Comparison of ENCODE assay signal across 17 cellular contexts in the genomic region with DNA sequence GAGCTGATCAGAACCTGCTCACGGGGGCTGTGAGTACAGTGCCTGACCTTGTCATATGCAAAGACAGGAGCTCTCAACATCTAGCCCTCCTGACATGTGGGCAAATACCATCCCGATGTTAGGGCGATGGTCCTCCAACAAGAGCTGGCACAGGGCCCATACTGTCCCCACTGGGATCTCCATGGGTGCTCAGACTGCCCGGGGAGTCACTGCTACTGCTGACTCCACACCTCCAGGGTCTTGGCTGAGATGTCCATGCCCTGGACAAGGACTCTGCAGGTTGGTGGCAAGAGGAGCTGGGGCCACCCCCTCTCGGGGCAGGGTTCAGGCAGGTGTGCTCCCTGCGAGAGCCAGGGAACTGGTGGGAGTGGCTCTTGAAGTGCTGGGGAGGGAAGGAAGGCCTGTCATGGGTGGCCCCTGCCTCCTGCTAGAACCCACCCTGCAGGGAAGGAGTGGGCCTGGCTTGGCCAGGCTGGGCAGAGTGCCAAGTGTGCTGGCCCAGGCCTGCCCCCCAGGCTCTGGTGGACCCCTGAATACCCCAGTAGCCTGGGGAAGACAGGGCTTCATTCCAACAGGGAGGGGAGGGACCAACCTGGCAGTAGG. TPM values are rescaled to one million over a fixed set of nuclear protein-coding genes. Genes with fewer than 3 reads are reported as not detected.
DNase-seq lines count a peak whose midpoint lies in the region; ATAC-seq, FAIRE-seq and TF ChIP-seq lines count a peak whose summit lies in the region.
"Had no signal": no experiment of that assay in that cellular context is flagged by ENCODE, and none has a peak within 500 bp of the region (broad histone marks: within the 10 kb centered on the region; RNA-seq: fewer than 3 reads in every experiment).

No MANE protein-coding gene starts in this region.

- intact Hi-C loops in right cardiac atrium (cut with DNase I) (no loop called here), sigmoid colon (cut with DNase I) (no loop called here)

- CTCF ChIA-PET in activated CD8-positive, alpha-beta memory T cell treated with anti-CD3 and anti-CD28 coated beads, Interleukin-2, amount 10 ng/mL, durations not matched to agents 7 days and 5 days (lab: Charles Lee) = interaction anchor here (0.9 to 1.5 kb wide), 2 partner anchors 79 to 124 kb away, joined by 3 read pairs; a partner anchor contains a TSS

- no peaks in the 10 kb centered on the region for H3K9me3 Mint-ChIP-seq in chondrocyte (ENCODE audit: low read depth)
- no peaks in the 10 kb centered on the region for H3K9me3 Mint-ChIP-seq in activated CD8-positive, alpha-beta memory T cell treated with anti-CD3 and anti-CD28 coated beads, Interleukin-2, amount 10 ng/mL, durations not matched to agents 7 days and 5 days (ENCODE audit: low read depth)
- H3K9me3 Mint-ChIP-seq: activated naive CD4-positive, alpha-beta T cell treated with anti-CD3 and anti-CD28 coated beads, Interleukin-2, amount 50 U/mL, for 24 hours; naive B cell; T-helper 2 cell treated with Interferon-gamma antibody and Interleukin-4, amounts not matched to agents 5 μg/mL and 100 μg/mL, for 36 hours had no signal

- H3K4me3 ChIP-seq in right cardiac atrium (ENCODE audit: low read length) = no peak overlapping the region
- no peak overlapping the region for H3K4me3 ChIP-seq in sigmoid colon
- H3K4me3 ChIP-seq: HAP-1 had no signal

- H3K27ac ChIP-seq in caudate nucleus (ENCODE audit: low read depth, low read length) (peak overlapping the region; percentile 98), right cardiac atrium (ENCODE audit: low read length) (peak overlapping the region; percentile 65), sigmoid colon (peak overlapping the region; percentile 65 to 91 (median 88))
- H3K27ac ChIP-seq: epithelial cell of prostate had no signal

- no peak overlapping the region for H3K27ac Mint-ChIP-seq in chondrocyte (ENCODE audit: unreplicated experiment)
- no peak overlapping the region for H3K27ac Mint-ChIP-seq in activated CD8-positive, alpha-beta memory T cell treated with anti-CD3 and anti-CD28 coated beads, Interleukin-2, amount 10 ng/mL, durations not matched to agents 7 days and 5 days
- H3K27ac Mint-ChIP-seq: activated CD4-positive, alpha-beta T cell treated with anti-CD3 and anti-CD28 coated beads for 36 hours; naive B cell; T-helper 2 cell treated with Interferon-gamma antibody and Interleukin-4, amounts not matched to agents 5 μg/mL and 100 μg/mL, for 36 hours had no signal

- H3K4me1 ChIP-seq in right cardiac atrium (ENCODE audit: control insufficient read depth, insufficient read depth, low read length) = peaks cover 13% of the 10 kb centered on the region
- peaks cover 0 to 62% (median 59%) of the 10 kb centered on the region in 4 donors for H3K4me1 ChIP-seq in sigmoid colon

- FAIRE-seq in urothelium cell line (lab: Jason Lieb, UNC) = peak; percentile 65

- peak in 3 of 61 donors; percentile 19 to 35 (median 22) for DNase-seq in caudate nucleus (lab: John Stamatoyannopoulos, UW)
- peak in 1 of 3 donors; percentile 66 for DNase-seq in right cardiac atrium
- no peak for DNase-seq in sigmoid colon
- DNase-seq in urothelium cell line (ENCODE audit: low spot score) = no peak
- DNase-seq in chondrocyte (ENCODE audit: low spot score) = no peak
- DNase-seq in activated CD8-positive, alpha-beta memory T cell treated with anti-CD3 and anti-CD28 coated beads, Interleukin-2, amount 10 ng/mL, durations not matched to agents 7 days and 5 days = no peak
- no peak for DNase-seq in G401 (ENCODE audit: low spot score)
- DNase-seq: activated CD4-positive, alpha-beta T cell treated with anti-CD3 and anti-CD28 coated beads for 36 hours; DMS79 treated with DMSO at 0.1 percent for 48 hours; islet precursor cell; naive B cell; NCI-H1048; NCI-H2171 had no signal

- H3K4me3 Mint-ChIP-seq in chondrocyte (ENCODE audit: unreplicated experiment) = no peak overlapping the region
- H3K4me3 Mint-ChIP-seq in activated CD8-positive, alpha-beta memory T cell treated with anti-CD3 and anti-CD28 coated beads, Interleukin-2, amount 10 ng/mL, durations not matched to agents 7 days and 5 days = no peak overlapping the region
- H3K4me3 Mint-ChIP-seq: activated CD4-positive, alpha-beta T cell treated with anti-CD3 and anti-CD28 coated beads for 36 hours; activated naive CD4-positive, alpha-beta T cell treated with anti-CD3 and anti-CD28 coated beads, Interleukin-2, amount 50 U/mL, for 24 hours; naive B cell; T-helper 2 cell treated with Interferon-gamma antibody and Interleukin-4, amounts not matched to agents 5 μg/mL and 100 μg/mL, for 36 hours had no signal

- no peaks in the 10 kb centered on the region for H3K27me3 ChIP-seq in right cardiac atrium (ENCODE audit: control insufficient read depth, insufficient read depth)
- H3K27me3 ChIP-seq in sigmoid colon = no peaks in the 10 kb centered on the region

- TF ChIP-seq CTCF in sigmoid colon (IDR thresholded peaks at IDR 0.05) (no peak), chondrocyte (IDR thresholded peaks at IDR 0.05) (no peak)

- peaks cover 7% of the 10 kb centered on the region for H3K36me3 Mint-ChIP-seq in chondrocyte (ENCODE audit: low read depth)
- H3K36me3 Mint-ChIP-seq in activated CD8-positive, alpha-beta memory T cell treated with anti-CD3 and anti-CD28 coated beads, Interleukin-2, amount 10 ng/mL, durations not matched to agents 7 days and 5 days = no peaks in the 10 kb centered on the region
- H3K36me3 Mint-ChIP-seq: activated naive CD4-positive, alpha-beta T cell treated with anti-CD3 and anti-CD28 coated beads, Interleukin-2, amount 50 U/mL, for 24 hours; naive B cell had no signal

- peaks cover 0 to 34% (median 26%) of the 10 kb centered on the region in 4 donors for H3K36me3 ChIP-seq in sigmoid colon

- peak; percentile 1 to 26 for ATAC-seq in right cardiac atrium
- ATAC-seq in activated CD8-positive, alpha-beta memory T cell treated with anti-CD3 and anti-CD28 coated beads, Interleukin-2, amount 10 ng/mL, durations not matched to agents 7 days and 5 days = no peak
- ATAC-seq: activated CD4-positive, alpha-beta T cell treated with anti-CD3 and anti-CD28 coated beads for 36 hours had no signal

- no peaks in the 10 kb centered on the region for H3K9me3 ChIP-seq in right cardiac atrium (ENCODE audit: control insufficient read depth, low read length)
- H3K9me3 ChIP-seq in sigmoid colon = no peaks in the 10 kb centered on the region
- H3K9me3 ChIP-seq: HAP-1 had no signal

- peaks cover 43% of the 10 kb centered on the region for H3K4me1 Mint-ChIP-seq in chondrocyte (ENCODE audit: low read depth)
- H3K4me1 Mint-ChIP-seq in activated CD8-positive, alpha-beta memory T cell treated with anti-CD3 and anti-CD28 coated beads, Interleukin-2, amount 10 ng/mL, durations not matched to agents 7 days and 5 days = no peaks in the 10 kb centered on the region
- H3K4me1 Mint-ChIP-seq: activated CD4-positive, alpha-beta T cell treated with anti-CD3 and anti-CD28 coated beads for 36 hours; activated naive CD4-positive, alpha-beta T cell treated with anti-CD3 and anti-CD28 coated beads, Interleukin-2, amount 50 U/mL, for 24 hours; naive B cell had no signal

- no peaks in the 10 kb centered on the region for H3K27me3 Mint-ChIP-seq in chondrocyte (ENCODE audit: low read depth)
- H3K27me3 Mint-ChIP-seq in activated CD8-positive, alpha-beta memory T cell treated with anti-CD3 and anti-CD28 coated beads, Interleukin-2, amount 10 ng/mL, durations not matched to agents 7 days and 5 days = no peaks in the 10 kb centered on the region
- H3K27me3 Mint-ChIP-seq: activated naive CD4-positive, alpha-beta T cell treated with anti-CD3 and anti-CD28 coated beads, Interleukin-2, amount 50 U/mL, for 24 hours; naive B cell had no signal

- TF ChIP-seq EP300 in sigmoid colon (IDR thresholded peaks at IDR 0.05) = no peak

- WGBS in right cardiac atrium = 45% methylated on average over 6 of the region's 6 CpGs
- WGBS in sigmoid colon, 2 donors = 46 to 71% methylated on average over 6 of the region's 6 CpGs

- no peak for TF ChIP-seq POLR2A in sigmoid colon (IDR thresholded peaks at IDR 0.05)

- in situ Hi-C loops in G401 (cut with HindIII; ENCODE audit: low sequenced_read_pairs) = no loop called here

RNA-seq across cellular contexts. Expression of a gene that starts 6.4 kb away (rescaled TPM):
- total RNA-seq in right cardiac atrium (10 to 100 TPM; 38.0 to 50.4 (median 46.4) TPM), sigmoid colon (10 to 100 TPM in 3 of 4 donors, 1 to 10 TPM in 1; 10.0 to 14.7 (median 10.2) TPM), chondrocyte (27.1 to 30.4 TPM (median 30.3 TPM) in 3 replicates)
- polyA plus RNA-seq in right cardiac atrium (25.9 TPM), sigmoid colon (10 to 100 TPM in 1 of 3 donors, 1 to 10 TPM in 2; 4.8 to 12.9 (median 7.4) TPM)
- total RNA-seq in activated CD8-positive, alpha-beta memory T cell treated with anti-CD3 and anti-CD28 coated beads, Interleukin-2, amount 10 ng/mL, durations not matched to agents 7 days and 5 days = 1 to 10 TPM; 2.3 to 4.5 TPM
- total RNA-seq in G401 (2014; rRNA removed; shearing (Covaris generic)) = 11.6 and 11.8 TPM in 2 replicates

RNA-seq across cellular contexts. Expression of a gene that starts 7.4 kb away (rescaled TPM):
- 1 to 10 TPM; 5.9 to 7.1 (median 6.8) TPM for total RNA-seq in right cardiac atrium
- polyA plus RNA-seq in right cardiac atrium = 9.6 TPM
- 10 to 100 TPM; 11.1 to 25.3 (median 21.3) TPM for total RNA-seq in sigmoid colon
- 10 to 100 TPM; 32.4 to 43.7 (median 35.6) TPM for polyA plus RNA-seq in sigmoid colon
- total RNA-seq in chondrocyte = 11.0 to 14.6 TPM (median 12.2 TPM) in 3 replicates
- total RNA-seq in activated CD8-positive, alpha-beta memory T cell treated with anti-CD3 and anti-CD28 coated beads, Interleukin-2, amount 10 ng/mL, durations not matched to agents 7 days and 5 days = 10 to 100 TPM; 92.0 to 97.7 TPM
- 47.2 and 56.3 TPM in 2 replicates for total RNA-seq in G401 (2014; rRNA removed; shearing (Covaris generic))

RNA-seq across cellular contexts. Expression of a gene that starts 16.5 kb away (rescaled TPM):
- 10 to 100 TPM in 1 of 4 donors, 1 to 10 TPM in 3; 5.7 to 10.4 (median 7.6) TPM for total RNA-seq in right cardiac atrium
- 8.6 TPM for polyA plus RNA-seq in right cardiac atrium
- 1 to 10 TPM; 1.4 to 5.0 (median 3.4) TPM for total RNA-seq in sigmoid colon
- 100 to 1,000 TPM; 197 to 299 (median 294) TPM for polyA plus RNA-seq in sigmoid colon
- total RNA-seq in chondrocyte = 1.4 to 1.8 TPM (median 1.5 TPM) in 3 replicates
- 10 to 100 TPM; 15.7 to 30.5 TPM for total RNA-seq in activated CD8-positive, alpha-beta memory T cell treated with anti-CD3 and anti-CD28 coated beads, Interleukin-2, amount 10 ng/mL, durations not matched to agents 7 days and 5 days
- 28.9 and 37.8 TPM in 2 replicates for total RNA-seq in G401 (2014; rRNA removed; shearing (Covaris generic))

RNA-seq across cellular contexts. Expression of a gene that starts 52.5 kb away (rescaled TPM):
- total RNA-seq in right cardiac atrium (10 to 100 TPM; 40.3 to 54.6 (median 50.3) TPM), sigmoid colon (10 to 100 TPM; 15.3 to 74.8 (median 32.4) TPM), chondrocyte (45.6 to 52.3 TPM (median 49.5 TPM) in 3 replicates)
- polyA plus RNA-seq in right cardiac atrium (41.0 TPM), sigmoid colon (10 to 100 TPM in 2 of 3 donors, 1 to 10 TPM in 1; 6.2 to 70.4 (median 22.8) TPM)
- total RNA-seq in activated CD8-positive, alpha-beta memory T cell treated with anti-CD3 and anti-CD28 coated beads, Interleukin-2, amount 10 ng/mL, durations not matched to agents 7 days and 5 days = 100 to 1,000 TPM in 1 of 2 experiments, 10 to 100 TPM in 1; 83.7 to 106 TPM
- 50.3 and 53.2 TPM in 2 replicates for total RNA-seq in G401 (2014; rRNA removed; shearing (Covaris generic))
